Comparison of ENCODE assay signal across 15 cellular contexts in the genomic region with DNA sequence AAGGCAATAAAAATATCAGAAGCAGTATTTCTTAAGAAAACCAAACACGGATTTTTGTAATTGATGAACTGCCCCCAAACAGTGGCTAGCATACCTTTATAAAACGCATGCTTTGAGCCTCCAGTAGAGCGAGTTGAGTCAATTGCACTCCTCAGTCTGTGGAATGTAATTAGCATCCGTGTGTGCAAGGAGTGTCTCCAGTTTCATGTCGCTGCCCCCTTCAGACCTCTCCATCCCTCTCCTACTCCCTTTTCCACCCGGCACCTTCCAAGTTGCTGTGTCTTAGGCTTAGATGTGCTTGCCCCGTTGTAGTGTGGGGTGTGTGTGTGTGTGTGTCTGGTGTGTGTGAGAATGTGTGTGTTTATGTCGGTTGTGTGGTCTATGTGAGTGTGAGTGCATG.
"Had no signal": no experiment of that assay in that cellular context is flagged by ENCODE, and none has a peak within 500 bp of the region (broad histone marks: within the 10 kb centered on the region; RNA-seq: fewer than 3 reads in every experiment).

No MANE protein-coding gene starts in this region.

- H3K27ac ChIP-seq: gastroesophageal sphincter, parathyroid adenoma, prostate gland, right lobe of liver, tibial nerve had no signal

- H3K27me3 ChIP-seq: gastroesophageal sphincter, right lobe of liver, tibial nerve had no signal

- H3K4me1 ChIP-seq: parathyroid adenoma, prostate gland, right lobe of liver had no signal

- DNase-seq: effector memory CD4-positive, alpha-beta T cell; glutamatergic neuron; immature natural killer cell; mucosa of descending colon; naive thymus-derived CD8-positive, alpha-beta T cell; nucleus accumbens; right lobe of liver; stimulated activated CD4-positive, alpha-beta T cell treated with anti-CD3 and anti-CD28 coated beads, Interleukin-4, amount 100 ng/mL, for 1 hour; stimulated activated CD8-positive, alpha-beta memory T cell treated with anti-CD3 and anti-CD28 coated beads, Interleukin-4, amount 100 ng/mL, for 48 hours had no signal

- H2AFZ ChIP-seq: parathyroid adenoma had no signal

- H3K9me3 ChIP-seq: gastroesophageal sphincter, mucosa of descending colon, prostate gland, right lobe of liver had no signal

- H3K4me3 ChIP-seq: gastroesophageal sphincter, mucosa of descending colon, prostate gland, right lobe of liver, tibial nerve had no signal

- ATAC-seq: esophagus mucosa; gastroesophageal sphincter; mucosa of descending colon; naive thymus-derived CD8-positive, alpha-beta T cell; right lobe of liver; stimulated activated effector memory CD8-positive, alpha-beta T cell treated with anti-CD3 and anti-CD28 coated beads, Interleukin-12 subunit alpha, Interleukin-12 subunit beta, amount 100 ng/mL, for 72 hours had no signal

- H3K9ac ChIP-seq: parathyroid adenoma had no signal

- H3K36me3 ChIP-seq: gastroesophageal sphincter, prostate gland, right lobe of liver, tibial nerve had no signal
